Comparison of ENCODE assay signal across 18 cellular contexts in genomic region chr20:13333036-13333435, GRCh38.
DNase-seq lines count a peak whose midpoint lies in the region; ATAC-seq and TF ChIP-seq lines count a peak whose summit lies in the region.
"Had no signal": no experiment of that assay in that cellular context is flagged by ENCODE, and none has a peak within 500 bp of the region (broad histone marks: within the 10 kb centered on the region; RNA-seq: fewer than 3 reads in every experiment).

No MANE protein-coding gene starts in this region.

- no peak for TF ChIP-seq CTCF in epithelial cell of proximal tubule (conservative IDR thresholded peaks at IDR 0.05; ENCODE audit: low read depth, low read length)
- no peak for TF ChIP-seq CTCF in body of pancreas (IDR thresholded peaks at IDR 0.05)

- H3K27ac ChIP-seq in mesendoderm (ENCODE audit: low read depth, low read length): no peak overlapping the region
- peak overlapping the region in 2 of 4 donors; percentile 27 to 42 for H3K27ac ChIP-seq in body of pancreas

- intact Hi-C loops in activated CD4-positive, alpha-beta T cell treated with anti-CD3 and anti-CD28 coated beads, Interleukin-2, amount 10 ng/mL, durations not matched to agents 24 days and 14 days (cut with micrococcal nuclease): no loop called here
- intact Hi-C loops in body of pancreas (cut with DNase I): no loop called here

- no peak overlapping the region for H2BK5ac ChIP-seq in mesendoderm (ENCODE audit: low read length)

- H2BK120ac ChIP-seq in mesendoderm (ENCODE audit: low read depth, low read length): no peak overlapping the region

- no peak overlapping the region for H3K9ac ChIP-seq in mesendoderm (ENCODE audit: low read length)

- H3K9me3 ChIP-seq in body of pancreas: no peaks in the 10 kb centered on the region
- H3K9me3 ChIP-seq: BE2C had no signal

- peaks cover 26% of the 10 kb centered on the region for H3K4me1 Mint-ChIP-seq in activated CD4-positive, alpha-beta T cell treated with anti-CD3 and anti-CD28 coated beads, Interleukin-2, amount 10 ng/mL, durations not matched to agents 24 days and 14 days

- H3K4ac ChIP-seq in mesendoderm (ENCODE audit: low read depth, low read length): no peak overlapping the region

- no peak overlapping the region for H3K23ac ChIP-seq in mesendoderm (ENCODE audit: low read length)

- no peaks in the 10 kb centered on the region for H3K79me1 ChIP-seq in mesendoderm (ENCODE audit: low read length)

- H3K27me3 ChIP-seq in mesendoderm (ENCODE audit: insufficient read depth, low read length, poor library complexity) (no peaks in the 10 kb centered on the region), body of pancreas (no peaks in the 10 kb centered on the region)
- H3K27me3 ChIP-seq: BE2C had no signal

- no peak overlapping the region for H2AK5ac ChIP-seq in mesendoderm (ENCODE audit: low read length)

- H4K8ac ChIP-seq in mesendoderm (ENCODE audit: low read depth, low read length): no peak overlapping the region

- no peaks in the 10 kb centered on the region for H3K36me3 Mint-ChIP-seq in activated CD4-positive, alpha-beta T cell treated with anti-CD3 and anti-CD28 coated beads, Interleukin-2, amount 10 ng/mL, durations not matched to agents 24 days and 14 days (ENCODE audit: low read depth)

- H3K4me3 ChIP-seq in epithelial cell of proximal tubule (ENCODE audit: low read depth, low read length) (no peak overlapping the region), mesendoderm (ENCODE audit: low read length) (no peak overlapping the region), body of pancreas (no peak overlapping the region)
- H3K4me3 ChIP-seq: K562 had no signal

- H3K18ac ChIP-seq in mesendoderm (ENCODE audit: low read length): no peak overlapping the region

- H3K27ac Mint-ChIP-seq in activated CD4-positive, alpha-beta T cell treated with anti-CD3 and anti-CD28 coated beads, Interleukin-2, amount 10 ng/mL, durations not matched to agents 24 days and 14 days: peak overlapping the region; percentile 18
- H3K27ac Mint-ChIP-seq: H9, HFFc6 had no signal

- ATAC-seq in body of pancreas: no peak
- ATAC-seq in GM18519 (IDR thresholded peaks at IDR 0.05; ENCODE audit: low FRiP score, unreplicated experiment): no peak
- ATAC-seq: HepG2, K562 had no signal

- no peak overlapping the region for H3K4me3 Mint-ChIP-seq in activated CD4-positive, alpha-beta T cell treated with anti-CD3 and anti-CD28 coated beads, Interleukin-2, amount 10 ng/mL, durations not matched to agents 24 days and 14 days
- H3K4me3 Mint-ChIP-seq: H9, HFFc6 had no signal

- WGBS in mesendoderm (ENCODE audit: extremely low coverage, insufficient coverage, low lambda C conversion rate): no CpG with 5 or more reads among the region's 2 CpGs
- WGBS in body of pancreas, 2 donors: 55% methylated on average over 2 of the region's 2 CpGs

- TF ChIP-seq POLR2A in body of pancreas (IDR thresholded peaks at IDR 0.05): no peak

- no peaks in the 10 kb centered on the region for H3K79me2 ChIP-seq in mesendoderm (ENCODE audit: control insufficient read depth, insufficient read depth, low read length)

- H3K56ac ChIP-seq in mesendoderm (ENCODE audit: low read length): peak overlapping the region; percentile 42

- peak overlapping the region; percentile 65 for H2BK15ac ChIP-seq in mesendoderm (replicated peaks; ENCODE audit: low read depth)

- H3K4me1 ChIP-seq in mesendoderm (ENCODE audit: control insufficient read depth, low read depth, low read length) (peaks cover 9% of the 10 kb centered on the region), body of pancreas (peaks cover 4% of the 10 kb centered on the region)
- H3K4me1 ChIP-seq: BE2C had no signal

- no peaks in the 10 kb centered on the region for H3K36me3 ChIP-seq in mesendoderm (ENCODE audit: control insufficient read depth, insufficient read depth, low read length)
- H3K36me3 ChIP-seq in body of pancreas (replicated peaks in 1 of 2; ENCODE audit: insufficient read depth in 1 of 2, low read depth in 2 of 2): no peaks in the 10 kb centered on the region
- H3K36me3 ChIP-seq: BE2C had no signal

- H3K4me2 ChIP-seq in mesendoderm (ENCODE audit: low read length): no peak overlapping the region

- DNase-seq in activated CD4-positive, alpha-beta T cell treated with anti-CD3 and anti-CD28 coated beads, Interleukin-2, amount 10 ng/mL, durations not matched to agents 24 days and 14 days: no peak
- DNase-seq in activated CD4-positive, alpha-beta T cell treated with anti-CD3 and anti-CD28 coated beads, Interleukin-2, amount 50 U/mL, for 4 hours: no peak
- DNase-seq in epithelial cell of proximal tubule (ENCODE audit: low read depth) (peak; percentile 94), mesendoderm (no peak), body of pancreas (no peak), nucleus accumbens (lab: John Stamatoyannopoulos, UW) (no peak)
- DNase-seq: 8988T, BE2C, DMS 273 treated with DMSO at 0.1 percent for 48 hours, H9, HFFc6, MM.1S, NCI-H1048, NCI-H1417 treated with DMSO at 0.1 percent for 48 hours, NCI-H187 had no signal

- no peaks in the 10 kb centered on the region for H3K27me3 Mint-ChIP-seq in activated CD4-positive, alpha-beta T cell treated with anti-CD3 and anti-CD28 coated beads, Interleukin-2, amount 10 ng/mL, durations not matched to agents 24 days and 14 days

- H4K5ac ChIP-seq in mesendoderm (ENCODE audit: low read length): no peak overlapping the region

- peaks cover 9% of the 10 kb centered on the region for H3K9me3 Mint-ChIP-seq in activated CD4-positive, alpha-beta T cell treated with anti-CD3 and anti-CD28 coated beads, Interleukin-2, amount 10 ng/mL, durations not matched to agents 24 days and 14 days
